Comparison of ENCODE assay signal across 8 cellular contexts in genomic region chr9:136847827-136848392, GRCh38. TPM values are rescaled to one million over a fixed set of nuclear protein-coding genes. Genes with fewer than 3 reads are reported as not detected.
A peak's percentile ranks its signal among the peaks of the same experiment; 100 is the strongest.
DNase-seq lines count a peak whose midpoint lies in the region; ATAC-seq and TF ChIP-seq lines count a peak whose summit lies in the region.

No MANE protein-coding gene starts in this region.

- H3K36me3 ChIP-seq in ES-I3 (ENCODE audit: insufficient read depth, low read length), result no peaks in the 10 kb centered on the region
- no peaks in the 10 kb centered on the region for H3K36me3 ChIP-seq in KOPT-K1 (ENCODE audit: insufficient read depth, low read length)
- H3K36me3 ChIP-seq in SJSA1, result peaks cover 22% of the 10 kb centered on the region
- H3K36me3 ChIP-seq in prostate gland, result no peaks in the 10 kb centered on the region
- H3K36me3 ChIP-seq in urinary bladder (ENCODE audit: insufficient read depth), result no peaks in the 10 kb centered on the region

- H3K27me3 ChIP-seq in SJSA1 (replicated peaks) (peaks cover 29% of the 10 kb centered on the region), prostate gland (replicated peaks; ENCODE audit: insufficient read depth) (no peaks in the 10 kb centered on the region)

- ATAC-seq in HG03378 (IDR thresholded peaks at IDR 0.05; ENCODE audit: unreplicated experiment), result no peak

- H3K9me3 ChIP-seq in ES-I3 (ENCODE audit: control insufficient read depth, insufficient read depth, low read length) (no peaks in the 10 kb centered on the region), KOPT-K1 (ENCODE audit: insufficient read depth, low read length, poor library complexity, severe bottlenecking) (no peaks in the 10 kb centered on the region), SJSA1 (replicated peaks) (peaks cover 3% of the 10 kb centered on the region), prostate gland (no peaks in the 10 kb centered on the region)

- peak overlapping the region; percentile 59 for H3K27ac Mint-ChIP-seq in activated naive CD4-positive, alpha-beta T cell treated with anti-CD3 and anti-CD28 coated beads for 36 hours

- peak; percentile 65 to 84 for DNase-seq in SJSA1 (ENCODE audit: low read depth in 1 of 2, low spot score in 2 of 2)
- peak; percentile 87 for DNase-seq in activated naive CD4-positive, alpha-beta T cell treated with anti-CD3 and anti-CD28 coated beads for 36 hours
- DNase-seq in glomerular visceral epithelial cell (ENCODE audit: extremely low spot score), result peak; percentile 84
- peak; percentile 64 for DNase-seq in prostate gland (ENCODE audit: low spot score)

- H3K4me1 ChIP-seq in ES-I3 (ENCODE audit: insufficient read depth, low read length) (no peaks in the 10 kb centered on the region), SJSA1 (replicated peaks) (peaks cover 26% of the 10 kb centered on the region), prostate gland (replicated peaks) (peaks cover 10% of the 10 kb centered on the region), urinary bladder (ENCODE audit: insufficient read depth) (peaks cover 6% of the 10 kb centered on the region)

- peak overlapping the region; percentile 34 for H3K27ac ChIP-seq in KOPT-K1 (ENCODE audit: low read depth, low read length, poor library complexity, severe bottlenecking)
- no peak overlapping the region for H3K27ac ChIP-seq in SJSA1
- H3K27ac ChIP-seq in prostate gland, result peak overlapping the region; percentile 84 to 91
- no peak overlapping the region for H3K27ac ChIP-seq in urinary bladder (ENCODE audit: low read depth)

- TF ChIP-seq CTCF in prostate gland (IDR thresholded peaks at IDR 0.05), result no peak

- intact Hi-C loops in activated naive CD4-positive, alpha-beta T cell treated with anti-CD3 and anti-CD28 coated beads for 36 hours (cut with micrococcal nuclease), result loop anchor here (1.0 to 2.0 kb wide), 2 partner anchors 41 to 61 kb away; partner anchors contain the start of gene RABL6
- intact Hi-C loops in prostate gland (cut with DNase I), result loop anchor here (5.0 to 10.0 kb wide), 2 partner anchors 56 to 123 kb away; partner anchors contain the start of gene TMEM141

- H3K4me1 Mint-ChIP-seq in activated naive CD4-positive, alpha-beta T cell treated with anti-CD3 and anti-CD28 coated beads for 36 hours (ENCODE audit: low read depth), result peaks cover 18% of the 10 kb centered on the region

- peaks cover 18% of the 10 kb centered on the region for H3K27me3 Mint-ChIP-seq in activated naive CD4-positive, alpha-beta T cell treated with anti-CD3 and anti-CD28 coated beads for 36 hours (ENCODE audit: low read depth)

- no peaks in the 10 kb centered on the region for H3K9me3 Mint-ChIP-seq in activated naive CD4-positive, alpha-beta T cell treated with anti-CD3 and anti-CD28 coated beads for 36 hours

- TF ChIP-seq POLR2A in prostate gland (IDR thresholded peaks at IDR 0.05), result peak; percentile 53

- peak overlapping the region; percentile 57 for H3K4me3 ChIP-seq in SJSA1
- H3K4me3 ChIP-seq in prostate gland, result peak overlapping the region; percentile 50 to 56
- H3K4me3 ChIP-seq in urinary bladder (ENCODE audit: low read depth, low read length), result peak overlapping the region; percentile 60

- CTCF ChIA-PET in activated naive CD4-positive, alpha-beta T cell treated with anti-CD3 and anti-CD28 coated beads for 36 hours (lab: Charles Lee), result interaction anchor here (1.8 to 1.9 kb wide), 2 partner anchors 54 to 179 kb away, joined by 5 to 6 read pairs; no protein-coding TSS in a partner anchor

- H3K36me3 Mint-ChIP-seq in activated naive CD4-positive, alpha-beta T cell treated with anti-CD3 and anti-CD28 coated beads for 36 hours (ENCODE audit: low read depth), result peaks cover 2% of the 10 kb centered on the region

- peak overlapping the region; percentile 77 for H3K9ac ChIP-seq in ES-I3 (ENCODE audit: low read depth, low read length)

- WGBS in prostate gland, result under 1% methylated on average over 45 of the region's 48 CpGs
- under 1% methylated on average over 48 of the region's 48 CpGs for WGBS in urinary bladder

- peak overlapping the region; percentile 93 for H3K4me3 Mint-ChIP-seq in activated naive CD4-positive, alpha-beta T cell treated with anti-CD3 and anti-CD28 coated beads for 36 hours

RNA-seq across cellular contexts. Expression of gene PHPT1, which starts 1.3 kb away (rescaled TPM):
- total RNA-seq in SJSA1 (2014; rRNA removed; shearing (Covaris generic)), result 64.1 and 70.5 TPM in 2 replicates
- total RNA-seq in activated naive CD4-positive, alpha-beta T cell treated with anti-CD3 and anti-CD28 coated beads for 36 hours, result 100 to 1,000 TPM; 110 to 116 TPM
- total RNA-seq in prostate gland (100 to 1,000 TPM; 139 to 212 TPM), urinary bladder (43.9 TPM)
- polyA plus RNA-seq in urinary bladder, result 105 TPM

RNA-seq across cellular contexts. Expression of gene MAMDC4, which starts 4.2 kb away (rescaled TPM):
- 0.42 and 1.0 TPM in 2 replicates for total RNA-seq in SJSA1 (2014; rRNA removed; shearing (Covaris generic))
- 10 to 100 TPM; 15.9 to 16.1 TPM for total RNA-seq in activated naive CD4-positive, alpha-beta T cell treated with anti-CD3 and anti-CD28 coated beads for 36 hours
- total RNA-seq in prostate gland, result 10 to 100 TPM in 1 of 2 donors, 1 to 10 TPM in 1; 5.2 to 17.7 TPM
- 3.0 TPM for total RNA-seq in urinary bladder
- polyA plus RNA-seq in urinary bladder, result 3.8 TPM

RNA-seq across cellular contexts. Expression of gene AJM1, which starts 5.6 kb away (rescaled TPM):
- total RNA-seq in SJSA1 (2014; rRNA removed; shearing (Covaris generic)), result 0.11 and 0.16 TPM in 2 replicates
- total RNA-seq in activated naive CD4-positive, alpha-beta T cell treated with anti-CD3 and anti-CD28 coated beads for 36 hours, result 1 to 10 TPM; 1.7 to 2.0 TPM
- total RNA-seq in prostate gland (10 to 100 TPM in 1 of 2 donors, 1 to 10 TPM in 1; 3.6 to 10.1 TPM), urinary bladder (0.69 TPM)
- 6.9 TPM for polyA plus RNA-seq in urinary bladder

RNA-seq across cellular contexts. Expression of gene EDF1, which starts 18.2 kb away (rescaled TPM):
- 266 and 387 TPM in 2 replicates for total RNA-seq in SJSA1 (2014; rRNA removed; shearing (Covaris generic))
- 100 to 1,000 TPM; 259 to 288 TPM for total RNA-seq in activated naive CD4-positive, alpha-beta T cell treated with anti-CD3 and anti-CD28 coated beads for 36 hours
- 100 to 1,000 TPM; 399 to 528 TPM for total RNA-seq in prostate gland
- 128 TPM for total RNA-seq in urinary bladder
- polyA plus RNA-seq in urinary bladder, result 337 TPM

RNA-seq across cellular contexts. Expression of gene TRAF2, which starts 38.4 kb away (rescaled TPM):
- total RNA-seq in SJSA1 (2014; rRNA removed; shearing (Covaris generic)), result 11.3 and 17.1 TPM in 2 replicates
- total RNA-seq in activated naive CD4-positive, alpha-beta T cell treated with anti-CD3 and anti-CD28 coated beads for 36 hours, result 10 to 100 TPM; 39.7 to 41.8 TPM
- 10 to 100 TPM; 23.6 to 24.2 TPM for total RNA-seq in prostate gland
- 7.9 TPM for total RNA-seq in urinary bladder
- polyA plus RNA-seq in urinary bladder, result 13.1 TPM

Comparison
In these comparisons a context has a peak if more than half of its experiments do, and no peak if none do; other contexts are left out.
1. H3K27ac ChIP-seq: peak in KOPT-K1 (single experiment) and prostate gland (2 of 2); none in SJSA1 (single experiment) and urinary bladder (single experiment).
2. Peak in every context shown above with its lines, with median percentiles within 50 percentile points of each other: DNase-seq and H3K4me3 ChIP-seq.